ENCODE assay signal across 19 cellular contexts in the genomic region with DNA sequence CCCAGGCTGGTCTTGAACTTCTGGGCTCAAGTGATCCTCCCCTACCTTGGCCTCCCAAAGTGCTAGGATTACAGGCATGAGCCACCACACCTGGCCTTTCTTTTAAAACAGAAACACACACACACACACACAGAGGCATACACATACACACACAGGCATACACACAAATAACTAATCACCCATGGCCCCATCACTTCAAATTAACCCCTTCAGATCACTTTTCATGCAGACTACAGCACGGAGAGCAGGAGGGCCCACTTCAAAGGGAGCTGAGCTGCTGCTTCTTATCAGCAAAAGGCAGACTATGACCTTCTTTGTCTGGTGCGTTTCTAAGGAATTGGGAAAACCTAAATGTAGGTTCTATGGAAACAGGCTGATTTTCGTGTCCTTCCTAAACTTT. TPM values are rescaled to one million over a fixed set of nuclear protein-coding genes. Genes with fewer than 3 reads are reported as not detected.
A peak's percentile ranks its signal among the peaks of the same experiment; 100 is the strongest.
DNase-seq lines count a peak whose midpoint lies in the region; ATAC-seq and TF ChIP-seq lines count a peak whose summit lies in the region.
"Had no signal": no experiment of that assay in that cellular context is flagged by ENCODE, and none has a peak within 500 bp of the region (broad histone marks: within the 10 kb centered on the region; RNA-seq: fewer than 3 reads in every experiment).

No MANE protein-coding gene starts in this region.

- no peak for DNase-seq in stimulated activated naive CD8-positive, alpha-beta T cell treated with anti-CD3 and anti-CD28 coated beads, Interleukin-15, Interleukin-2, amounts not matched to agents 100 U/mL and 50 U/mL, for 24 hours
- DNase-seq in activated B cell treated with CpG ODN at 0.5 μM for 24 hours = no peak
- DNase-seq in fibroblast of the aortic adventitia (ENCODE audit: low read depth) = no peak
- DNase-seq in head of caudate nucleus = no peak
- DNase-seq in caudate nucleus (lab: John Stamatoyannopoulos, UW) = no peak
- DNase-seq: AML-193; foreskin melanocyte; islet precursor cell; MV-4-11; NCI-H226; stimulated activated CD4-positive, alpha-beta T cell treated with anti-CD3 and anti-CD28 coated beads, Interleukin-4, amount 100 ng/mL, for 24 hours; stomach had no signal

- peaks cover 43% of the 10 kb centered on the region for H3K4me1 Mint-ChIP-seq in stimulated activated naive CD8-positive, alpha-beta T cell treated with anti-CD3 and anti-CD28 coated beads, Interleukin-15, Interleukin-2, amounts not matched to agents 100 ng/mL and 50 ng/mL, for 24 hours (ENCODE audit: low read depth)
- peaks cover 59% of the 10 kb centered on the region for H3K4me1 Mint-ChIP-seq in activated B cell treated with CpG ODN at 0.5 μM for 24 hours

- TF ChIP-seq CTCF in activated B cell treated with CpG ODN at 0.5 μM for 24 hours (IDR thresholded peaks at IDR 0.05) (no peak), fibroblast of the aortic adventitia (IDR thresholded peaks at IDR 0.05; ENCODE audit: insufficient read depth, low read length) (no peak)

- H3K4me3 ChIP-seq in fibroblast of the aortic adventitia (ENCODE audit: low read depth, low read length) = peak overlapping the region; percentile 28

- H3K9me3 Mint-ChIP-seq in stimulated activated naive CD8-positive, alpha-beta T cell treated with anti-CD3 and anti-CD28 coated beads, Interleukin-15, Interleukin-2, amounts not matched to agents 100 ng/mL and 50 ng/mL, for 24 hours = no peaks in the 10 kb centered on the region
- no peaks in the 10 kb centered on the region for H3K9me3 Mint-ChIP-seq in activated B cell treated with CpG ODN at 0.5 μM for 24 hours

- no peaks in the 10 kb centered on the region for H3K27me3 Mint-ChIP-seq in stimulated activated naive CD8-positive, alpha-beta T cell treated with anti-CD3 and anti-CD28 coated beads, Interleukin-15, Interleukin-2, amounts not matched to agents 100 ng/mL and 50 ng/mL, for 24 hours
- H3K27me3 Mint-ChIP-seq in activated B cell treated with CpG ODN at 0.5 μM for 24 hours = no peaks in the 10 kb centered on the region

- CTCF ChIA-PET in activated B cell treated with CpG ODN at 0.5 μM for 24 hours (lab: Charles Lee) = no interaction called here

- no peak overlapping the region for H3K27ac ChIP-seq in caudate nucleus (ENCODE audit: low read depth, low read length)
- H3K27ac ChIP-seq: ascending aorta, stomach had no signal

- peak overlapping the region; percentile 66 for H3K4me3 Mint-ChIP-seq in stimulated activated naive CD8-positive, alpha-beta T cell treated with anti-CD3 and anti-CD28 coated beads, Interleukin-15, Interleukin-2, amounts not matched to agents 100 ng/mL and 50 ng/mL, for 24 hours
- peak overlapping the region; percentile 59 for H3K4me3 Mint-ChIP-seq in activated B cell treated with CpG ODN at 0.5 μM for 24 hours

- peak overlapping the region; percentile 72 for H3K27ac Mint-ChIP-seq in stimulated activated naive CD8-positive, alpha-beta T cell treated with anti-CD3 and anti-CD28 coated beads, Interleukin-15, Interleukin-2, amounts not matched to agents 100 ng/mL and 50 ng/mL, for 24 hours
- peak overlapping the region; percentile 64 for H3K27ac Mint-ChIP-seq in activated B cell treated with CpG ODN at 0.5 μM for 24 hours

- POLR2A ChIA-PET in activated B cell treated with CpG ODN at 0.5 μM for 24 hours (lab: Charles Lee) = interaction anchor here (0.6 to 3.7 kb wide), 3 partner anchors 14 to 139 kb away, joined by 3 to 23 read pairs (median 3); partner anchors contain the start of genes IFT140 and TELO2

- no peaks in the 10 kb centered on the region for H3K36me3 Mint-ChIP-seq in stimulated activated naive CD8-positive, alpha-beta T cell treated with anti-CD3 and anti-CD28 coated beads, Interleukin-15, Interleukin-2, amounts not matched to agents 100 ng/mL and 50 ng/mL, for 24 hours (ENCODE audit: low read depth)
- peaks cover 17% of the 10 kb centered on the region for H3K36me3 Mint-ChIP-seq in activated B cell treated with CpG ODN at 0.5 μM for 24 hours (ENCODE audit: low read depth)

- ATAC-seq in stimulated activated naive CD8-positive, alpha-beta T cell treated with anti-CD3 and anti-CD28 coated beads, Interleukin-15, Interleukin-2, amounts not matched to agents 100 U/mL and 50 U/mL, for 24 hours = no peak
- ATAC-seq in activated B cell treated with CpG ODN at 0.5 μM for 24 hours (ENCODE audit: low read depth) (no peak), GM21390 (IDR thresholded peaks at IDR 0.05; ENCODE audit: unreplicated experiment) (no peak), HG03565 (IDR thresholded peaks at IDR 0.05; ENCODE audit: unreplicated experiment) (no peak)

- intact Hi-C loops in activated B cell treated with CpG ODN at 0.5 μM for 24 hours (cut with micrococcal nuclease) (no loop called here), head of caudate nucleus (cut with DNase I) (loop anchor here (10.0 kb wide), 2 partner anchors 48 to 118 kb away; partner anchors contain the start of genes GNPTG, TSR3 and UQCC4)

RNA-seq across cellular contexts. Expression of gene CLCN7, which starts 1.9 kb away (rescaled TPM):
- total RNA-seq in activated B cell treated with CpG ODN at 0.5 μM for 24 hours (127 and 144 TPM in 2 replicates), fibroblast of the aortic adventitia (ENCODE audit: low replicate concordance) (64.8 and 432 TPM in 2 replicates)

RNA-seq across cellular contexts. Expression of gene PTX4, which starts 15.8 kb away (rescaled TPM):
- total RNA-seq in activated B cell treated with CpG ODN at 0.5 μM for 24 hours = not detected in 2 replicates
- not detected in 2 replicates for total RNA-seq in fibroblast of the aortic adventitia (ENCODE audit: low replicate concordance)
- total RNA-seq: ascending aorta; stomach; T-helper 1 cell treated with Interleukin-12 subunit alpha and Interleukin-12 subunit beta and Interleukin-4 antibody, amounts not matched to agents 30 ng/mL and 1 ng/mL, for 36 hours had no signal

RNA-seq across cellular contexts. Expression of gene TELO2, which starts 20.2 kb away (rescaled TPM):
- total RNA-seq in activated B cell treated with CpG ODN at 0.5 μM for 24 hours (72.9 and 78.8 TPM in 2 replicates), fibroblast of the aortic adventitia (ENCODE audit: low replicate concordance) (23.5 and 29.1 TPM in 2 replicates)

RNA-seq across cellular contexts. Expression of gene CCDC154, which starts 28.6 kb away (rescaled TPM):
- 5.1 and 6.7 TPM in 2 replicates for total RNA-seq in activated B cell treated with CpG ODN at 0.5 μM for 24 hours
- total RNA-seq in fibroblast of the aortic adventitia (ENCODE audit: low replicate concordance) = 0.36 and 0.41 TPM in 2 replicates
- total RNA-seq: ascending aorta, HT-29, stomach had no signal

RNA-seq across cellular contexts. Expression of gene PERCC1, which starts 42.1 kb away (rescaled TPM):
- total RNA-seq in activated B cell treated with CpG ODN at 0.5 μM for 24 hours (0.24 and 0.33 TPM in 2 replicates), fibroblast of the aortic adventitia (ENCODE audit: low replicate concordance) (not detected in 2 replicates)
- total RNA-seq: ascending aorta; HT-29; mucosa of gallbladder; T-helper 1 cell treated with Interleukin-12 subunit alpha and Interleukin-12 subunit beta and Interleukin-4 antibody, amounts not matched to agents 30 ng/mL and 1 ng/mL, for 36 hours had no signal
